8 cellular contexts compared by ENCODE assay signal in genomic region chr1:161046574-161047167, GRCh38. TPM values are rescaled to one million over a fixed set of nuclear protein-coding genes. Genes with fewer than 3 reads are reported as not detected.
DNase-seq lines count a peak whose midpoint lies in the region; FAIRE-seq and TF ChIP-seq lines count a peak whose summit lies in the region.

No MANE protein-coding gene starts in this region.

- H2AFZ ChIP-seq in OCI-LY7 (ENCODE audit: low read length), result no peak overlapping the region; the same call in 1 of the 2 replicates

- H4K20me1 ChIP-seq in OCI-LY7 (ENCODE audit: insufficient read depth, low read length), result no peaks in the 10 kb centered on the region

- peaks cover 14% of the 10 kb centered on the region for H3K9me3 Mint-ChIP-seq in progenitor cell of endocrine pancreas (ENCODE audit: low read depth)

- peaks cover 2% of the 10 kb centered on the region; the same call in 1 of the 2 replicates for H3K27me3 ChIP-seq in H7 (ENCODE audit: control insufficient read depth, insufficient read depth, low read length)

- no TSS peak for BruUV-seq in OCI-LY7 (replicated peaks; lab: Mats Ljungman, UMichigan)

- CTCF ChIA-PET in OCI-LY7 (lab: Charles Lee; ENCODE audit: unreplicated experiment), result interaction anchor here (1.1 to 1.8 kb wide), 4 partner anchors 14 to 119 kb away, joined by 3 to 6 read pairs (median 5); partner anchors contain the start of genes F11R and PPOX

- H3K27me3 Mint-ChIP-seq in progenitor cell of endocrine pancreas, result peaks cover 5% of the 10 kb centered on the region

- peaks cover 12% of the 10 kb centered on the region for H3K36me3 Mint-ChIP-seq in progenitor cell of endocrine pancreas (ENCODE audit: insufficient read depth)

- no peaks in the 10 kb centered on the region for H3K9me3 ChIP-seq in OCI-LY7 (ENCODE audit: low read length)

- intact Hi-C loops in OCI-LY7 (cut with micrococcal nuclease; ENCODE audit: unreplicated experiment), result no loop called here

- peak overlapping the region; percentile 92 for H3K27ac ChIP-seq in OCI-LY7 (ENCODE audit: low read depth, low read length, poor library complexity, severe bottlenecking)

- no peak for FAIRE-seq in GM12891 (lab: Jason Lieb, UNC)

- H3K4me3 Mint-ChIP-seq in progenitor cell of endocrine pancreas (ENCODE audit: low read depth), result peak overlapping the region; percentile 99

- H3K36me3 ChIP-seq in H7 (replicated peaks; ENCODE audit: control insufficient read depth, insufficient read depth, low read length), result peaks cover 5% of the 10 kb centered on the region
- H3K36me3 ChIP-seq in OCI-LY7 (ENCODE audit: insufficient read depth, low read length), result peaks cover 65% of the 10 kb centered on the region

- no peak for DNase-seq in GM12891 (ENCODE audit: insufficient read length, low spot score)
- no peak for DNase-seq in H7
- peak; percentile 79 for DNase-seq in OCI-LY7 (ENCODE audit: low spot score)
- DNase-seq in epithelial cell of esophagus (ENCODE audit: low read depth), result no peak
- no peak for DNase-seq in progenitor cell of endocrine pancreas (ENCODE audit: low spot score, unreplicated experiment)
- DNase-seq in dermis blood vessel endothelial cell, result no peak
- no peak for DNase-seq in GDM1 (lab: John Stamatoyannopoulos, UW)
- no peak for DNase-seq in cerebellar nuclear complex (lab: John Stamatoyannopoulos, UW)

- H3K4me3 ChIP-seq in H7 (ENCODE audit: insufficient read depth, low read depth, low read length), result peak overlapping the region; percentile 95
- peak overlapping the region; percentile 81 for H3K4me3 ChIP-seq in OCI-LY7 (ENCODE audit: low read depth, low read length, poor library complexity, severe bottlenecking)
- H3K4me3 ChIP-seq in epithelial cell of esophagus (ENCODE audit: low read length), result peak overlapping the region; percentile 96

- H3K4me1 Mint-ChIP-seq in progenitor cell of endocrine pancreas (ENCODE audit: low read depth), result peaks cover 10% of the 10 kb centered on the region

- no peaks in the 10 kb centered on the region for H3K9me2 ChIP-seq in OCI-LY7 (ENCODE audit: insufficient read depth, low read length)

- TF ChIP-seq POLR2A in GM12891 (IDR thresholded peaks at IDR 0.05; ENCODE audit: low read depth, low read length), result no peak; the same call in 1 of the 2 replicates

- H3K27ac Mint-ChIP-seq in progenitor cell of endocrine pancreas, result peak overlapping the region; percentile 100

- peaks cover 50% of the 10 kb centered on the region for H3K4me1 ChIP-seq in OCI-LY7 (ENCODE audit: insufficient read depth, low read length, poor library complexity, severe bottlenecking)

- peaks cover 18% of the 10 kb centered on the region; the same call in 1 of the 2 replicates for H3K79me2 ChIP-seq in OCI-LY7 (ENCODE audit: insufficient read depth, low read depth, low read length)

- no peak for TF ChIP-seq CTCF in OCI-LY7 (conservative IDR thresholded peaks at IDR 0.05; ENCODE audit: low read length)
- TF ChIP-seq CTCF in epithelial cell of esophagus (IDR thresholded peaks at IDR 0.05; ENCODE audit: insufficient read depth, low read depth, low read length, missing control alignments), result no peak
- TF ChIP-seq CTCF in progenitor cell of endocrine pancreas (IDR thresholded peaks at IDR 0.05; ENCODE audit: unreplicated experiment), result no peak

- POLR2A ChIA-PET in OCI-LY7 (lab: Charles Lee), result interaction anchor here (0.6 to 5.0 kb wide), 15 partner anchors 8 to 210 kb away, joined by 3 to 42 read pairs (median 5); partner anchors contain the start of genes ARHGAP30, F11R, KLHDC9 and NIT1

- peak overlapping the region; percentile 87 for H3K4me2 ChIP-seq in OCI-LY7 (ENCODE audit: low read length)

TF ChIP-seq in GM12891, 5 proteins besides CTCF, POLR2A, EP300 and RAD21:
- TF ChIP-seq PAX5 (IDR thresholded peaks at IDR 0.05; ENCODE audit: insufficient read depth, low read length, severe bottlenecking) (no peak), POU2F2 (IDR thresholded peaks at IDR 0.05; ENCODE audit: low read depth, low read length) (0 out of 2 replicates have a peak, but pooled peaks have one; percentile 44), SPI1 (IDR thresholded peaks at IDR 0.05; ENCODE audit: low read depth, low read length) (peak; percentile 97)

RNA-seq across cellular contexts. Expression of gene USF1, which starts 0.9 kb away (rescaled TPM):
- 47.6 TPM for polyA plus RNA-seq in GM12891 (2012; ENCODE audit: low read depth, missing spikeins)
- 169 and 176 TPM in 2 replicates for total RNA-seq in H7 (2014; rRNA removed; shearing (Covaris generic))
- total RNA-seq in OCI-LY7 (2014; rRNA removed; shearing (Covaris generic)), result 83.1 and 97.5 TPM in 2 replicates
- total RNA-seq in OCI-LY7 (2022) (57.6 and 60.9 TPM in 2 replicates), progenitor cell of endocrine pancreas (79.9 and 88.7 TPM in 2 replicates), dermis blood vessel endothelial cell (94.3 and 125 TPM in 2 replicates)

RNA-seq across cellular contexts. Expression of gene TSTD1, which starts 7.9 kb away (rescaled TPM):
- polyA plus RNA-seq in GM12891 (2012; ENCODE audit: low read depth, missing spikeins), result 157 TPM
- total RNA-seq in H7 (2014; rRNA removed; shearing (Covaris generic)), result 91.3 and 114 TPM in 2 replicates
- 164 and 206 TPM in 2 replicates for total RNA-seq in OCI-LY7 (2014; rRNA removed; shearing (Covaris generic))
- total RNA-seq in OCI-LY7 (2022) (73.4 and 89.2 TPM in 2 replicates), progenitor cell of endocrine pancreas (52.0 and 54.7 TPM in 2 replicates), dermis blood vessel endothelial cell (1.4 and 6.8 TPM in 2 replicates)

RNA-seq across cellular contexts. Expression of gene ARHGAP30, which starts 23.0 kb away (rescaled TPM):
- 78.2 TPM for polyA plus RNA-seq in GM12891 (2012; ENCODE audit: low read depth, missing spikeins)
- total RNA-seq in H7 (2014; rRNA removed; shearing (Covaris generic)), result 0.11 TPM in 1 of 2 replicates, not detected in the other
- 56.2 and 62.9 TPM in 2 replicates for total RNA-seq in OCI-LY7 (2014; rRNA removed; shearing (Covaris generic))
- total RNA-seq in OCI-LY7 (2022) (86.7 and 101 TPM in 2 replicates), progenitor cell of endocrine pancreas (0.20 TPM in 1 of 2 replicates, not detected in the other), dermis blood vessel endothelial cell (not detected in 2 replicates)

RNA-seq across cellular contexts. Expression of gene F11R, which starts 25.7 kb away (rescaled TPM):
- 27.8 TPM for polyA plus RNA-seq in GM12891 (2012; ENCODE audit: low read depth, missing spikeins)
- 211 and 255 TPM in 2 replicates for total RNA-seq in H7 (2014; rRNA removed; shearing (Covaris generic))
- 11.7 and 13.5 TPM in 2 replicates for total RNA-seq in OCI-LY7 (2014; rRNA removed; shearing (Covaris generic))
- 16.0 and 25.0 TPM in 2 replicates for total RNA-seq in OCI-LY7 (2022)
- total RNA-seq in progenitor cell of endocrine pancreas, result 149 and 156 TPM in 2 replicates
- 304 and 318 TPM in 2 replicates for total RNA-seq in dermis blood vessel endothelial cell

RNA-seq across cellular contexts. Expression of gene NECTIN4, which starts 42.7 kb away (rescaled TPM):
- polyA plus RNA-seq in GM12891 (2012; ENCODE audit: low read depth, missing spikeins), result 0.28 TPM
- total RNA-seq in H7 (2014; rRNA removed; shearing (Covaris generic)), result not detected in 2 replicates
- not detected in 2 replicates for total RNA-seq in OCI-LY7 (2014; rRNA removed; shearing (Covaris generic))
- not detected in 2 replicates for total RNA-seq in OCI-LY7 (2022)
- 1.9 and 2.4 TPM in 2 replicates for total RNA-seq in progenitor cell of endocrine pancreas
- total RNA-seq in dermis blood vessel endothelial cell, result 0.17 and 0.28 TPM in 2 replicates

Comparison
In these comparisons a context has a peak if more than half of its experiments do, and no peak if none do; other contexts are left out.
1. RNA of gene ARHGAP30, which starts 23.0 kb away (total RNA-seq): 56.2 to 101 TPM in OCI-LY7; 0.20 TPM in progenitor cell of endocrine pancreas, 0.11 TPM in H7 and not detected in dermis blood vessel endothelial cell; every median in the first group is over 10 times any median in the second.
2. Peak in every context shown above with its lines, with median percentiles within 50 percentile points of each other: H3K4me3 ChIP-seq.